ENCODE assay signal across 25 cellular contexts in the genomic region with DNA sequence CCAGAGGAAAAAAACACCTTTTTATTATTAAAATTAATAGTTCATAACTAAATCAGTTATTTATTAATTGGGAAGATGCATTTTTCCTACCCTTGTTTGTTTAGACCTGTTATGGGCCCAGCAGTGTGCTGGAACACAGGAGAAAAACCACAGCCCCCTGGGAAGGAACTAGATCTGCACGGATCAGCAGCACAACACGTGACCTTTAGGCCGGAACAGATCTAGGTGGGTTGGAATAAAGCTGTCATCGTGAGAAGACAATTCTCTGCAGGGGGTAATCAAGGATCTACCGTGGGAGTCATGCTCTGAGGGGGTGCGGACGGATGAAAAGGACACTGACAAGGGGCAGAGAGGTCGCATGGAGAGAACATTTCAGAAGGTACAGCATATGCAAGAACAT.
"Had no signal": no experiment of that assay in that cellular context is flagged by ENCODE, and none has a peak within 500 bp of the region (broad histone marks: within the 10 kb centered on the region; RNA-seq: fewer than 3 reads in every experiment).

No MANE protein-coding gene starts in this region.

- H3K36me3 ChIP-seq: adrenal gland, SJSA1 had no signal

- H3K9me3 Mint-ChIP-seq: central memory CD8-positive, alpha-beta T cell had no signal

- H3K36me3 Mint-ChIP-seq: activated naive CD8-positive, alpha-beta T cell treated with anti-CD3 and anti-CD28 coated beads for 36 hours; WTC11 had no signal

- H3K4me3 ChIP-seq: adrenal gland, SJSA1 had no signal

- H3K27ac Mint-ChIP-seq: activated naive CD8-positive, alpha-beta T cell treated with anti-CD3 and anti-CD28 coated beads for 36 hours; T-helper 1 cell treated with Interleukin-12 subunit alpha and Interleukin-12 subunit beta and Interleukin-4 antibody, amounts not matched to agents 30 μg/mL and 1 μg/mL, for 36 hours; WTC11 had no signal

- DNase-seq: activated CD4-positive, alpha-beta T cell treated with anti-CD3 and anti-CD28 coated beads for 48 hours; activated CD4-positive, alpha-beta T cell treated with anti-CD3 and anti-CD28 coated beads, Interleukin-2, amount 50 U/mL, for 48 hours; activated CD4-positive, CD25-positive, alpha-beta regulatory T cell treated with anti-CD3 and anti-CD28 coated beads, Interleukin-2, amount 50 U/mL, for 72 hours; activated CD8-positive, alpha-beta memory T cell treated with anti-CD3 and anti-CD28 coated beads for 24 hours; activated effector memory CD4-positive, alpha-beta T cell treated with anti-CD3 and anti-CD28 coated beads, Interleukin-2, amount 50 U/mL, for 16 hours; activated naive CD4-positive, alpha-beta T cell treated with Interleukin-2 at 50 U/mL for 16 hours; activated naive CD8-positive, alpha-beta T cell treated with anti-CD3 and anti-CD28 coated beads for 36 hours; activated T-cell treated with anti-CD3 and anti-CD28 coated beads, Interleukin-2, amount 50 U/mL, for 4 hours; adrenal gland; anterior cingulate cortex; MM.1S; NCI-H1105 treated with DMSO at 0.1 percent for 48 hours; NCI-H1436 treated with DMSO at 0.1 percent for 48 hours; NCI-H187; NCI-H2081; NCI-H510A treated with DMSO at 0.1 percent for 48 hours; NCI-H69; PC-3; SHP77; SW 1271 had no signal

- H3K27ac ChIP-seq: adrenal gland, SJSA1 had no signal

- H3K27me3 ChIP-seq: adrenal gland, SJSA1 had no signal

- H3K9me3 ChIP-seq: adrenal gland, SJSA1 had no signal

- ATAC-seq: activated T-cell treated with anti-CD3 and anti-CD28 coated beads, Interleukin-2, amount 50 U/mL, for 4 hours; PC-3; SK-N-SH treated with all-trans-retinoic acid at 6 μM for 48 hours; WTC11 had no signal

- H3K4me3 Mint-ChIP-seq: activated naive CD8-positive, alpha-beta T cell treated with anti-CD3 and anti-CD28 coated beads for 36 hours; activated T-cell treated with anti-CD3 and anti-CD28 coated beads, Interleukin-2, amount 50 U/mL, for 4 hours; central memory CD8-positive, alpha-beta T cell; T-helper 1 cell treated with Interleukin-12 subunit alpha and Interleukin-12 subunit beta and Interleukin-4 antibody, amounts not matched to agents 30 μg/mL and 1 μg/mL, for 36 hours; WTC11 had no signal

- H3K4me1 ChIP-seq: adrenal gland, SJSA1 had no signal
